Comparison of ENCODE assay signal across 1 cellular context in genomic region chr3:5187152-5187919, GRCh38.
TF ChIP-seq lines count a peak whose summit lies in the region.

EDEM1 (plus strand) TSS chr3:5187707; CDS start chr3:5187806, 99 bp downstream.

TF ChIP-seq in HepG2, 621 proteins besides CTCF, POLR2A, EP300 and RAD21 (continued from another document and continues in another):
- TF ChIP-seq TIGD3 (CRISPR knock-in tag; IDR thresholded peaks at IDR 0.05; ENCODE audit: borderline replicate concordance) (no peak), TSC22D2 (CRISPR knock-in tag; IDR thresholded peaks at IDR 0.05; ENCODE audit: borderline replicate concordance) (no peak), ZBTB40 (IDR thresholded peaks at IDR 0.05) (no peak), ZBTB40 (CRISPR knock-in tag; IDR thresholded peaks at IDR 0.05) (peak; percentile 10; the same call in 1 of the 2 replicates), NFRKB (IDR thresholded peaks at IDR 0.05) (no peak), BHLHE40 (IDR thresholded peaks at IDR 0.05; ENCODE audit: low read length) (0 out of 2 replicates have a peak, but pooled peaks have one; percentile 12), GTF3A (CRISPR knock-in tag; conservative IDR thresholded peaks at IDR 0.05) (no peak), SP1 (IDR thresholded peaks at IDR 0.05) (no peak), SP1 (CRISPR knock-in tag; IDR thresholded peaks at IDR 0.05) (peak; percentile 55), ETS1 (CRISPR knock-in tag; IDR thresholded peaks at IDR 0.05) (no peak), SRF (IDR thresholded peaks at IDR 0.05; ENCODE audit: low read depth, low read length) (no peak), NCOA5 (CRISPR knock-in tag; IDR thresholded peaks at IDR 0.05) (no peak), ZNF18 (CRISPR knock-in tag; IDR thresholded peaks at IDR 0.05; ENCODE audit: insufficient replicate concordance) (no peak), CENPX (CRISPR knock-in tag; IDR thresholded peaks at IDR 0.05) (no peak), MAFF (IDR thresholded peaks at IDR 0.05; ENCODE audit: low read depth, low read length) (no peak), RFX1 (IDR thresholded peaks at IDR 0.05) (no peak), NFYB (CRISPR knock-in tag; IDR thresholded peaks at IDR 0.05) (peak; percentile 79), HMGA1 (CRISPR knock-in tag; conservative IDR thresholded peaks at IDR 0.05) (no peak), MNT (IDR thresholded peaks at IDR 0.05) (no peak), ZNF17 (CRISPR knock-in tag; IDR thresholded peaks at IDR 0.05) (no peak), PAX8 (CRISPR knock-in tag; IDR thresholded peaks at IDR 0.05; ENCODE audit: borderline replicate concordance) (no peak), ZUFSP (CRISPR knock-in tag; IDR thresholded peaks at IDR 0.05; ENCODE audit: borderline replicate concordance) (no peak), RARG (CRISPR knock-in tag; IDR thresholded peaks at IDR 0.05; ENCODE audit: low read depth) (no peak), FOXO1 (CRISPR knock-in tag; IDR thresholded peaks at IDR 0.05) (no peak), KAT2B (IDR thresholded peaks at IDR 0.05; ENCODE audit: borderline replicate concordance, low read depth, low read length) (no peak), HDAC1 (CRISPR knock-in tag; IDR thresholded peaks at IDR 0.05) (peak; percentile 57; the same call in 1 of the 2 replicates), ZBTB3 (CRISPR knock-in tag; IDR thresholded peaks at IDR 0.05; ENCODE audit: borderline replicate concordance, low read depth) (no peak), ZNF260 (CRISPR knock-in tag; IDR thresholded peaks at IDR 0.05; ENCODE audit: borderline replicate concordance, low read depth) (no peak), ZSCAN9 (CRISPR knock-in tag; IDR thresholded peaks at IDR 0.05; ENCODE audit: borderline replicate concordance) (peak; percentile 65), ZBTB10 (CRISPR knock-in tag; IDR thresholded peaks at IDR 0.05; ENCODE audit: borderline replicate concordance) (no peak), SOX6 (IDR thresholded peaks at IDR 0.05) (no peak), SOX6 (CRISPR knock-in tag; IDR thresholded peaks at IDR 0.05) (0 out of 2 replicates have a peak, but pooled peaks have one; percentile 5), ZNF891 (CRISPR knock-in tag; IDR thresholded peaks at IDR 0.05) (no peak; the same call in 1 of the 2 replicates), IKZF1 (IDR thresholded peaks at IDR 0.05) (no peak)
